In genomic region chr9:34413229-34413852, GRCh38 we compare ENCODE assay signal across 8 cellular contexts. TPM values are rescaled to one million over a fixed set of nuclear protein-coding genes. Genes with fewer than 3 reads are reported as not detected.
DNase-seq lines count a peak whose midpoint lies in the region; ATAC-seq, FAIRE-seq and TF ChIP-seq lines count a peak whose summit lies in the region.

No MANE protein-coding gene starts in this region.

- no peaks in the 10 kb centered on the region for H3K27me3 ChIP-seq in CD4-positive, CD25-positive, alpha-beta regulatory T cell (ENCODE audit: control insufficient read depth, insufficient read depth, low read length)
- H3K27me3 ChIP-seq in astrocyte (ENCODE audit: insufficient read depth, low read length) (no peaks in the 10 kb centered on the region), right lobe of liver (no peaks in the 10 kb centered on the region), lower lobe of right lung (ENCODE audit: low read depth) (no peaks in the 10 kb centered on the region)

- H3K4me1 ChIP-seq in CD4-positive, CD25-positive, alpha-beta regulatory T cell (ENCODE audit: control insufficient read depth, insufficient read depth, low read length, poor library complexity, severe bottlenecking), result no peaks in the 10 kb centered on the region
- H3K4me1 ChIP-seq in astrocyte (ENCODE audit: insufficient read depth, low read length) (no peaks in the 10 kb centered on the region), right lobe of liver (no peaks in the 10 kb centered on the region), lower lobe of right lung (no peaks in the 10 kb centered on the region)

- 26% methylated on average over 6 of the region's 6 CpGs for WGBS in right lobe of liver (ENCODE audit: insufficient coverage, low coverage, low lambda C conversion rate, missing lambda C conversion rate)

- H2AFZ ChIP-seq in astrocyte (ENCODE audit: low read depth, low read length), result no peak overlapping the region

- TF ChIP-seq POLR2A in right lobe of liver (IDR thresholded peaks at IDR 0.05) (no peak), GM12891 (IDR thresholded peaks at IDR 0.05; ENCODE audit: low read depth, low read length) (no peak)

- FAIRE-seq in astrocyte (lab: Jason Lieb, UNC), result peak; percentile 69
- no peak for FAIRE-seq in GM12891 (lab: Jason Lieb, UNC)

- ATAC-seq in CD4-positive, CD25-positive, alpha-beta regulatory T cell (ENCODE audit: low read depth in 2 of 2), result no peak
- peak in 3 of 4 donors; percentile 38 to 46 (median 44) for ATAC-seq in right lobe of liver
- ATAC-seq in lower lobe of right lung, result no peak

- no peaks in the 10 kb centered on the region for H3K9me3 ChIP-seq in CD4-positive, CD25-positive, alpha-beta regulatory T cell (ENCODE audit: control insufficient read depth in 2 of 2, low read length in 2 of 2)
- H3K9me3 ChIP-seq in astrocyte (ENCODE audit: insufficient read depth, low read depth, low read length), result no peaks in the 10 kb centered on the region
- no peaks in the 10 kb centered on the region for H3K9me3 ChIP-seq in right lobe of liver
- no peaks in the 10 kb centered on the region for H3K9me3 ChIP-seq in lower lobe of right lung

- no peak overlapping the region for H3K4me3 ChIP-seq in CD4-positive, CD25-positive, alpha-beta regulatory T cell (ENCODE audit: low read depth, low read length)
- H3K4me3 ChIP-seq in astrocyte (ENCODE audit: insufficient read depth, low read depth, low read length) (no peak overlapping the region), right lobe of liver (no peak overlapping the region), lower lobe of right lung (no peak overlapping the region)

- intact Hi-C loops in right lobe of liver (cut with DNase I), result no loop called here
- intact Hi-C loops in lower lobe of right lung (cut with DNase I), result no loop called here

- no peak overlapping the region for H3K4me3 Mint-ChIP-seq in CD4-positive, CD25-positive, alpha-beta regulatory T cell
- no peak overlapping the region for H3K4me3 Mint-ChIP-seq in astrocyte (ENCODE audit: unreplicated experiment)

- H3K27ac ChIP-seq in CD4-positive, CD25-positive, alpha-beta regulatory T cell (ENCODE audit: insufficient read depth, low read length, poor library complexity, severe bottlenecking), result no peak overlapping the region
- H3K27ac ChIP-seq in astrocyte (ENCODE audit: low read depth, low read length) (no peak overlapping the region), right lobe of liver (no peak overlapping the region), lower lobe of right lung (no peak overlapping the region)

- peak in 2 of 3 donors; percentile 4 to 39 for DNase-seq in CD4-positive, CD25-positive, alpha-beta regulatory T cell
- DNase-seq in LHCN-M2 (ENCODE audit: low read depth) (peak; percentile 59), astrocyte (ENCODE audit: low read depth) (peak; percentile 19), right lobe of liver (no peak), lower lobe of right lung (no peak), mesenteric fat pad (ENCODE audit: low spot score) (no peak), NCI-H1694 (lab: John Stamatoyannopoulos, UW) (no peak), GM12891 (ENCODE audit: insufficient read length, low spot score) (no peak)

- no peaks in the 10 kb centered on the region for H3K79me2 ChIP-seq in astrocyte (ENCODE audit: insufficient read depth, low read length)

- no peak for TF ChIP-seq CTCF in astrocyte (IDR thresholded peaks at IDR 0.05; ENCODE audit: insufficient read depth, low read depth, low read length)
- TF ChIP-seq CTCF in right lobe of liver (IDR thresholded peaks at IDR 0.05), result no peak
- TF ChIP-seq CTCF in lower lobe of right lung (IDR thresholded peaks at IDR 0.05), result no peak

- H3K9ac ChIP-seq in astrocyte (ENCODE audit: low read length), result no peak overlapping the region

- no peaks in the 10 kb centered on the region for H3K36me3 ChIP-seq in CD4-positive, CD25-positive, alpha-beta regulatory T cell (ENCODE audit: control insufficient read depth, insufficient read depth, low read length)
- H3K36me3 ChIP-seq in astrocyte (ENCODE audit: insufficient read depth, low read length) (no peaks in the 10 kb centered on the region), right lobe of liver (no peaks in the 10 kb centered on the region), lower lobe of right lung (no peaks in the 10 kb centered on the region)

- no peak overlapping the region for H3K4me2 ChIP-seq in astrocyte (ENCODE audit: low read length)

- H3K27ac Mint-ChIP-seq in CD4-positive, CD25-positive, alpha-beta regulatory T cell, result no peak overlapping the region
- no peak overlapping the region for H3K27ac Mint-ChIP-seq in astrocyte (ENCODE audit: unreplicated experiment)

- H3K9me3 Mint-ChIP-seq in CD4-positive, CD25-positive, alpha-beta regulatory T cell, result no peaks in the 10 kb centered on the region
- no peaks in the 10 kb centered on the region for H3K9me3 Mint-ChIP-seq in astrocyte (ENCODE audit: unreplicated experiment)

- peaks cover 85% of the 10 kb centered on the region for H4K20me1 ChIP-seq in astrocyte (ENCODE audit: insufficient read depth, low read length)

- no peaks in the 10 kb centered on the region for H3K4me1 Mint-ChIP-seq in CD4-positive, CD25-positive, alpha-beta regulatory T cell
- H3K4me1 Mint-ChIP-seq in astrocyte (ENCODE audit: low read depth, unreplicated experiment), result peaks cover 2% of the 10 kb centered on the region

- H3K27me3 Mint-ChIP-seq in CD4-positive, CD25-positive, alpha-beta regulatory T cell, result no peaks in the 10 kb centered on the region
- H3K27me3 Mint-ChIP-seq in astrocyte (ENCODE audit: low read depth, unreplicated experiment), result no peaks in the 10 kb centered on the region

- peaks cover 7% of the 10 kb centered on the region for H3K36me3 Mint-ChIP-seq in CD4-positive, CD25-positive, alpha-beta regulatory T cell
- peaks cover 25% of the 10 kb centered on the region for H3K36me3 Mint-ChIP-seq in astrocyte (ENCODE audit: low read depth, unreplicated experiment)

TF ChIP-seq in GM12891, 5 proteins besides CTCF, POLR2A, EP300 and RAD21:
- TF ChIP-seq PAX5 (IDR thresholded peaks at IDR 0.05; ENCODE audit: insufficient read depth, low read length, severe bottlenecking) (no peak), POU2F2 (IDR thresholded peaks at IDR 0.05; ENCODE audit: low read depth, low read length) (no peak), POLR2AphosphoS5 (IDR thresholded peaks at IDR 0.05; ENCODE audit: low read depth, low read length) (no peak), TAF1 (IDR thresholded peaks at IDR 0.05; ENCODE audit: low read depth, low read length) (no peak), SPI1 (IDR thresholded peaks at IDR 0.05; ENCODE audit: low read depth, low read length) (no peak)

RNA-seq across cellular contexts. Expression of gene MYORG, which starts 36.6 kb away (rescaled TPM):
- total RNA-seq in CD4-positive, CD25-positive, alpha-beta regulatory T cell, result 0.64 TPM
- under 1 TPM; 0.05 to 0.35 (median 0.29) TPM for polyA plus RNA-seq in CD4-positive, CD25-positive, alpha-beta regulatory T cell
- total RNA-seq in LHCN-M2 (2014; rRNA removed) (1.2 and 1.5 TPM in 2 replicates), astrocyte (6.9 and 7.3 TPM in 2 replicates), right lobe of liver (10 to 100 TPM; 27.1 to 73.6 (median 36.0) TPM), lower lobe of right lung (4.8 TPM), mesenteric fat pad (10.1 TPM)
- 1.9 TPM for polyA plus RNA-seq in LHCN-M2 (2012)
- 0.21 TPM for polyA plus RNA-seq in GM12891 (2012; ENCODE audit: low read depth, missing spikeins)

RNA-seq across cellular contexts. Expression of gene FAM219A, which starts 45.0 kb away (rescaled TPM):
- 16.9 TPM for total RNA-seq in CD4-positive, CD25-positive, alpha-beta regulatory T cell
- polyA plus RNA-seq in CD4-positive, CD25-positive, alpha-beta regulatory T cell, result 1 to 10 TPM in 2 of 4 donors, under 1 TPM in 2; 0.70 to 1.3 (median 0.97) TPM
- total RNA-seq in LHCN-M2 (2014; rRNA removed) (13.0 and 17.6 TPM in 2 replicates), astrocyte (59.9 and 63.5 TPM in 2 replicates), right lobe of liver (10 to 100 TPM in 1 of 6 experiments, 1 to 10 TPM in 5; 4.1 to 10.7 (median 5.3) TPM), lower lobe of right lung (24.5 TPM), mesenteric fat pad (53.9 TPM)
- polyA plus RNA-seq in LHCN-M2 (2012), result 15.5 TPM
- 0.68 TPM for polyA plus RNA-seq in GM12891 (2012; ENCODE audit: low read depth, missing spikeins)

RNA-seq across cellular contexts. Expression of gene DNAI1, which starts 45.3 kb away (rescaled TPM):
- total RNA-seq in CD4-positive, CD25-positive, alpha-beta regulatory T cell, result not detected
- not detected for polyA plus RNA-seq in CD4-positive, CD25-positive, alpha-beta regulatory T cell
- not detected in 2 replicates for total RNA-seq in LHCN-M2 (2014; rRNA removed)
- not detected for polyA plus RNA-seq in LHCN-M2 (2012)
- 0.58 and 1.8 TPM in 2 replicates for total RNA-seq in astrocyte
- total RNA-seq in right lobe of liver, result not detected
- 13.5 TPM for total RNA-seq in lower lobe of right lung
- total RNA-seq in mesenteric fat pad, result not detected
- polyA plus RNA-seq in GM12891 (2012; ENCODE audit: low read depth, missing spikeins), result not detected

Comparison
In these comparisons a context has a peak if more than half of its experiments do, and no peak if none do; other contexts are left out.
1. ATAC-seq: peak in right lobe of liver (3 of 4); none in CD4-positive, CD25-positive, alpha-beta regulatory T cell (0 of 2) and lower lobe of right lung (0 of 2).
2. DNase-seq: peak in CD4-positive, CD25-positive, alpha-beta regulatory T cell (2 of 3), LHCN-M2 (single experiment) and astrocyte (single experiment); none in right lobe of liver (0 of 3), lower lobe of right lung (single experiment), mesenteric fat pad (single experiment), NCI-H1694 (single experiment) and GM12891 (single experiment).